Comparison of ENCODE assay signal across 10 cellular contexts in the genomic region with DNA sequence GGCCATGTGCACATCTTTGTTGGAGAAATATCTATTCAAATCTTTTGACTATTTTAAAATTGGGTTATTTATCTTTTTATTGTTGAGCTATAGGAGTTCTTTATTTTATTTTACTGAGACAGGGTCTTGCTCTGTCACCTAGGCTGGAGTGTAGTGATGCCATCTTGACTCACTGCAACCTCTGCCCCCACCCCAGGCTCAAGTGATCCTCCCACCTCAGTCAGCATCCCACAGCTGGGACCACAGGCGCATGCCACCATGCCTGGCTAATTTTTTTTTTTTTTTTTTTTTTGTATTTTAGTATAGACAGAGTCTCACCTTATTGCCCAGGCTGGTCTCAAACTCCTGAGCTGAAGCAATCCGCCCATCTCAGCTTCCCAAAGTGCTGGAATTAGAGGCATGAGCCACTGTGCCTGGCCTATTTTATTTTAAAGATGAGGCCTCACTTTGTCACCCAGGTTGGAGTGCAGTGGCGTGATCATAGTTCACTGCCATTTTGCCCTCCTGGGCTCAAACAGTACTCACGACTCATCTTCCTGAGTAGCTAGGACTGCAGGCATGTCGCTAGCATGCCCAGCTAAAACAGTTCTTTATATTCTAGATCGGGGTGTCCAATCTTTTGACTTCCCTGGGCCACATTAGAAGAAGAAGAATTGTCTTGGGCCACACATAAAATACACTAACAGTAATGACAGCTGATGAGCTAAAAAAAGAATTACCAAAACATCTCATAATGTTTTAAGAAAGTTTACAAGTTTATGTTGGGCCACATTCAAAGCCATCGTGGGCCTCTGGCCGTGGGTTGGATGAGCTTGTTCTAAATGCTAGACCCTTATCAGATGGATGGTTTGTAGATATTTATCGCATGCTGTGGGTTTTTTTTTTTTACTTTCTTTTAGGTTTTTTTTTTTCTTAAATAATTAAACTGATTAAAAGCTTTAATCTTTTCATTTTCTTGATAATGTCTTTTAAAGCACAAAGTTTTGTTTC. TPM values are rescaled to one million over a fixed set of nuclear protein-coding genes. Genes with fewer than 3 reads are reported as not detected.
DNase-seq lines count a peak whose midpoint lies in the region; ATAC-seq, FAIRE-seq and TF ChIP-seq lines count a peak whose summit lies in the region.
"Had no signal": no experiment of that assay in that cellular context is flagged by ENCODE, and none has a peak within 500 bp of the region (broad histone marks: within the 10 kb centered on the region; RNA-seq: fewer than 3 reads in every experiment).

No MANE protein-coding gene starts in this region.

- H3K4me3 ChIP-seq in kidney (ENCODE audit: low read length in 2 of 2) (no peak overlapping the region), vagina (no peak overlapping the region)

- H3K27ac Mint-ChIP-seq in activated T-cell treated with anti-CD3 and anti-CD28 coated beads, Interleukin-2, amount 50 U/mL, for 72 hours = peak overlapping the region; percentile 97
- H3K27ac Mint-ChIP-seq in CD14-positive monocyte = peak overlapping the region in 1 of 7 donors; percentile 6

- H3K4me1 ChIP-seq in kidney (ENCODE audit: control insufficient read depth in 1 of 2, insufficient read depth in 1 of 2, low read depth in 1 of 2, low read length in 2 of 2) (peaks cover 7 to 25% of the 10 kb centered on the region in 2 donors), vagina (peaks cover 44% of the 10 kb centered on the region)

- TF ChIP-seq CTCF in kidney (IDR thresholded peaks at IDR 0.05; ENCODE audit: borderline replicate concordance, extremely low read depth, insufficient read depth) = no peak
- TF ChIP-seq CTCF in vagina (IDR thresholded peaks at IDR 0.05) = no peak
- TF ChIP-seq CTCF in CD14-positive monocyte (IDR thresholded peaks at IDR 0.05) = no peak

- peaks cover 81% of the 10 kb centered on the region for H3K4me1 Mint-ChIP-seq in activated T-cell treated with anti-CD3 and anti-CD28 coated beads, Interleukin-2, amount 50 U/mL, for 72 hours (ENCODE audit: low read depth)
- peaks cover 48% of the 10 kb centered on the region for H3K4me1 Mint-ChIP-seq in CD14-positive monocyte

- H3K9me3 ChIP-seq in kidney (ENCODE audit: control insufficient read depth in 1 of 2, low read length in 2 of 2) (no peaks in the 10 kb centered on the region), vagina (no peaks in the 10 kb centered on the region)
- H3K9me3 ChIP-seq: Caco-2 had no signal

- intact Hi-C loops in kidney (cut with DNase I) (no loop called here), vagina (cut with DNase I) (no loop called here), CD14-positive monocyte (cut with micrococcal nuclease) (no loop called here)

- TF ChIP-seq POLR2A in vagina (IDR thresholded peaks at IDR 0.05) = no peak

- H3K9ac ChIP-seq in kidney (ENCODE audit: low read length in 2 of 2) = no peak overlapping the region

- DNase-seq in stimulated activated CD4-positive, alpha-beta T cell treated with anti-CD3 and anti-CD28 coated beads, Interleukin-12 subunit alpha, Interleukin-12 subunit beta, amount 100 ng/mL, for 48 hours (ENCODE audit: low read depth in 2 of 3, low spot score in 1 of 3) = peak in 2 of 3 donors; percentile 9 to 14
- DNase-seq in stimulated activated CD4-positive, alpha-beta T cell treated with anti-CD3 and anti-CD28 coated beads, Interleukin-2, amount 100 ng/mL, for 48 hours = no peak
- DNase-seq in activated T-cell treated with anti-CD3 and anti-CD28 coated beads, Interleukin-2, amount 50 U/mL, for 72 hours = peak; percentile 34 to 69
- DNase-seq in kidney = no peak
- DNase-seq in vagina (ENCODE audit: extremely low spot score in 2 of 2) = no peak
- no peak for DNase-seq in CD14-positive monocyte (ENCODE audit: low spot score)
- no peak for DNase-seq in NCI-H526 (lab: John Stamatoyannopoulos, UW)
- DNase-seq: Caco-2, MV-4-11 had no signal

- peak; percentile 47 for FAIRE-seq in kidney (lab: Jason Lieb, UNC)

- H3K4me3 Mint-ChIP-seq in activated T-cell treated with anti-CD3 and anti-CD28 coated beads, Interleukin-2, amount 50 U/mL, for 72 hours = peak overlapping the region; percentile 74 to 77
- H3K4me3 Mint-ChIP-seq in CD14-positive monocyte = no peak overlapping the region

- H3K36me3 ChIP-seq in kidney (ENCODE audit: control insufficient read depth in 1 of 2, insufficient read depth in 2 of 2, low read length in 2 of 2) (no peaks in the 10 kb centered on the region), vagina (no peaks in the 10 kb centered on the region)

- H3K27me3 ChIP-seq in vagina = no peaks in the 10 kb centered on the region

- H3K27me3 Mint-ChIP-seq in activated T-cell treated with anti-CD3 and anti-CD28 coated beads, Interleukin-2, amount 50 U/mL, for 72 hours (ENCODE audit: low read depth) = no peaks in the 10 kb centered on the region
- H3K27me3 Mint-ChIP-seq in CD14-positive monocyte (ENCODE audit: low read depth in 3 of 3) = no peaks in the 10 kb centered on the region

- no peaks in the 10 kb centered on the region for H3K9me3 Mint-ChIP-seq in activated T-cell treated with anti-CD3 and anti-CD28 coated beads, Interleukin-2, amount 50 U/mL, for 72 hours
- H3K9me3 Mint-ChIP-seq in CD14-positive monocyte = peaks cover 0 to 1% (median 0%) of the 10 kb centered on the region in 7 donors

- no peak overlapping the region for H3K27ac ChIP-seq in kidney (ENCODE audit: low read depth in 2 of 2, low read length in 2 of 2)
- peak overlapping the region; percentile 22 for H3K27ac ChIP-seq in vagina

- ATAC-seq in activated T-cell treated with anti-CD3 and anti-CD28 coated beads, Interleukin-2, amount 50 U/mL, for 72 hours (replicated peaks in 1 of 2) = peak; percentile 91 to 96
- no peak for ATAC-seq in HG02884 (IDR thresholded peaks at IDR 0.05; ENCODE audit: unreplicated experiment)

- peaks cover 1 to 4% of the 10 kb centered on the region in 2 donors for H3K36me3 Mint-ChIP-seq in activated T-cell treated with anti-CD3 and anti-CD28 coated beads, Interleukin-2, amount 50 U/mL, for 72 hours (ENCODE audit: insufficient read depth in 2 of 2)
- peaks cover 5 to 25% of the 10 kb centered on the region in 2 donors for H3K36me3 Mint-ChIP-seq in CD14-positive monocyte

RNA-seq across cellular contexts. Expression of a gene that starts 13.7 kb away (rescaled TPM):
- total RNA-seq in activated T-cell treated with anti-CD3 and anti-CD28 coated beads, Interleukin-2, amount 50 U/mL, for 72 hours = 10 to 100 TPM; 27.5 to 29.0 TPM
- 13.2 TPM for total RNA-seq in kidney
- polyA plus RNA-seq in kidney (ENCODE audit: insufficient read depth, low read depth, low replicate concordance) = 4.7 TPM
- total RNA-seq in vagina = 14.0 TPM
- polyA plus RNA-seq in CD14-positive monocyte = 1 to 10 TPM; 1.4 to 1.7 TPM

Comparison
In these comparisons a context has a peak if more than half of its experiments do, and no peak if none do; other contexts are left out.
1. DNase-seq: peak in stimulated activated CD4-positive, alpha-beta T cell treated with anti-CD3 and anti-CD28 coated beads, Interleukin-12 subunit alpha, Interleukin-12 subunit beta, amount 100 ng/mL, for 48 hours (2 of 3) and activated T-cell treated with anti-CD3 and anti-CD28 coated beads, Interleukin-2, amount 50 U/mL, for 72 hours (2 of 2); none in stimulated activated CD4-positive, alpha-beta T cell treated with anti-CD3 and anti-CD28 coated beads, Interleukin-2, amount 100 ng/mL, for 48 hours (0 of 2), kidney (single experiment), vagina (0 of 2), CD14-positive monocyte (single experiment) and NCI-H526 (0 of 2).
2. H3K4me3 Mint-ChIP-seq: peak in activated T-cell treated with anti-CD3 and anti-CD28 coated beads, Interleukin-2, amount 50 U/mL, for 72 hours (2 of 2); none in CD14-positive monocyte (0 of 2).